ENCODE assay signal across 8 cellular contexts in the genomic region with DNA sequence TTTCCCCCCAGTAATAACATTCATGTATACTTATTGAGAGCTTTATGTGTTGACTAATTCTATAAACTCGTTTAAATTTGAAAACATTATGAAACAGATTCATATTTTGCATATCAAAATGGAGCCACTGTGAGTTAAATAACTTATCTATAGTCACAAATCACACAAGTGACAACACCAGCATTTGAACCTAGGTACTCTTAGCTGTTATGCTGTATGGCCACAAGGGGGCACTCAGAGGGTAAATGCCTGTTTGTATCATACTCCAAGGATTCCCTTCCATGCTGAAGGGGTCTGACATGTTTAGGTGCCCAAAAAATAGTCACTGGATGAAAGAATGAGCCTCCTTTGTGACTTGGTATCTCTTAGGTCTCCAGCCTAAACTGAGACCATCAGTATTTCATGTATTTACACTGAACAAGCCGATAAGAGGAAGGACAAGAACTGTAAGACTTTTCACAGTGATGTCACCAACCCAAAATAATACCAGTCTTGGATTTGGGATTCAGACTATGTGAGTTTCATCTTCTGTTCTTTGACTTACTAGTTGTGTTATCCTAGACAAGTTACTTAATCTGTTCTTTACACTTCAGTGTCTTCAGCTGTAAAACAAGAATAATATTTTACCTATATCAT. TPM values are rescaled to one million over a fixed set of nuclear protein-coding genes. Genes with fewer than 3 reads are reported as not detected.
DNase-seq lines count a peak whose midpoint lies in the region; ATAC-seq and TF ChIP-seq lines count a peak whose summit lies in the region.

No MANE protein-coding gene starts in this region.

- peaks cover 10% of the 10 kb centered on the region for H3K27me3 Mint-ChIP-seq in CD8-positive, alpha-beta T cell (ENCODE audit: low read depth)

- DNase-seq in CD8-positive, alpha-beta T cell: peak in 4 of 7 experiments; percentile 2 to 28 (median 14)
- DNase-seq in RPMI7951 (ENCODE audit: low read depth) (peak; percentile 45), brain microvascular endothelial cell (peak; percentile 43), kidney glomerular epithelial cell (lab: John Stamatoyannopoulos, UW) (peak; percentile 43)
- DNase-seq in stimulated activated CD4-positive, alpha-beta T cell treated with anti-CD3 and anti-CD28 coated beads, Interleukin-4, amount 100 ng/mL, for 48 hours (ENCODE audit: low read depth in 2 of 2): peak; percentile 13 to 18

- in situ Hi-C loops in brain microvascular endothelial cell (cut with HindIII; ENCODE audit: low pct_ligation_motif_present, low sequenced_read_pairs): no loop called here

- H3K36me3 Mint-ChIP-seq in CD8-positive, alpha-beta T cell: no peaks in the 10 kb centered on the region

- no peaks in the 10 kb centered on the region for H3K9me3 ChIP-seq in CD8-positive, alpha-beta T cell (ENCODE audit: low read length)

- POLR2A ChIA-PET in CD8-positive, alpha-beta T cell (lab: Charles Lee): no interaction called here

- H3K27ac Mint-ChIP-seq in CD8-positive, alpha-beta T cell: no peak overlapping the region

- no peaks in the 10 kb centered on the region for H3K36me3 ChIP-seq in CD8-positive, alpha-beta T cell (ENCODE audit: insufficient read depth, low read length)
- H3K36me3 ChIP-seq in brain microvascular endothelial cell (replicated peaks): no peaks in the 10 kb centered on the region

- ATAC-seq in CD8-positive, alpha-beta T cell: no peak
- peak; percentile 81 for ATAC-seq in GM18907 (IDR thresholded peaks at IDR 0.05; ENCODE audit: unreplicated experiment)
- peak; percentile 85 for ATAC-seq in HG03280 (IDR thresholded peaks at IDR 0.05; ENCODE audit: unreplicated experiment)
- no peak for ATAC-seq in HG02763 (IDR thresholded peaks at IDR 0.05; ENCODE audit: unreplicated experiment)

- CTCF ChIA-PET in CD8-positive, alpha-beta T cell (lab: Charles Lee): interaction anchor here (0.7 to 1.6 kb wide), 10 partner anchors 10 to 415 kb away, joined by 3 to 12 read pairs (median 3); a partner anchor contains a TSS

- H3K27ac ChIP-seq in CD8-positive, alpha-beta T cell (ENCODE audit: low read depth, low read length): no peak overlapping the region
- no peak overlapping the region for H3K27ac ChIP-seq in brain microvascular endothelial cell

- no peaks in the 10 kb centered on the region for H3K4me1 ChIP-seq in CD8-positive, alpha-beta T cell (ENCODE audit: insufficient read depth, low read length)

- no peaks in the 10 kb centered on the region for H3K27me3 ChIP-seq in CD8-positive, alpha-beta T cell (ENCODE audit: insufficient read depth, low read length)
- H3K27me3 ChIP-seq in brain microvascular endothelial cell (replicated peaks): no peaks in the 10 kb centered on the region

- H3K4me1 Mint-ChIP-seq in CD8-positive, alpha-beta T cell (ENCODE audit: low read depth): no peaks in the 10 kb centered on the region

- intact Hi-C loops in CD8-positive, alpha-beta T cell (cut with DNase I, micrococcal nuclease): loop anchor here in 1 of 2 experiments (1.0 to 5.0 kb wide), 2 partner anchors 332 to 416 kb away; a partner anchor contains a TSS

- H3K4me3 Mint-ChIP-seq in CD8-positive, alpha-beta T cell: no peak overlapping the region

- H3K4me3 ChIP-seq in CD8-positive, alpha-beta T cell (ENCODE audit: low read depth, low read length): no peak overlapping the region
- H3K4me3 ChIP-seq in brain microvascular endothelial cell (ENCODE audit: low read depth, low read length): no peak overlapping the region

- peak; percentile 74 for TF ChIP-seq CTCF in CD8-positive, alpha-beta T cell (IDR thresholded peaks at IDR 0.05)
- TF ChIP-seq CTCF in brain microvascular endothelial cell (IDR thresholded peaks at IDR 0.05; ENCODE audit: low read depth, low read length, missing control alignments): peak; percentile 89

- H3K9me3 Mint-ChIP-seq in CD8-positive, alpha-beta T cell: no peaks in the 10 kb centered on the region

RNA-seq across cellular contexts. Expression of a gene that starts 12.2 kb away (rescaled TPM):
- not detected for total RNA-seq in CD8-positive, alpha-beta T cell
- total RNA-seq in RPMI7951 (2014; rRNA removed; shearing (Covaris generic)): not detected in 2 replicates

RNA-seq across cellular contexts. Expression of a gene that starts 27.2 kb away (rescaled TPM):
- total RNA-seq in CD8-positive, alpha-beta T cell: not detected
- not detected in 2 replicates for total RNA-seq in RPMI7951 (2014; rRNA removed; shearing (Covaris generic))

RNA-seq across cellular contexts. Expression of a gene that starts 33.5 kb away (rescaled TPM):
- total RNA-seq in CD8-positive, alpha-beta T cell: not detected
- total RNA-seq in RPMI7951 (2014; rRNA removed; shearing (Covaris generic)): not detected in 2 replicates

RNA-seq across cellular contexts. Expression of a gene that starts 35.0 kb away (rescaled TPM):
- not detected for total RNA-seq in CD8-positive, alpha-beta T cell
- 0.20 TPM in 1 of 2 replicates, not detected in the other for total RNA-seq in RPMI7951 (2014; rRNA removed; shearing (Covaris generic))

RNA-seq across cellular contexts. Expression of a gene that starts 40.2 kb away (rescaled TPM):
- total RNA-seq in CD8-positive, alpha-beta T cell: under 1 TPM; 0.16 to 0.47 TPM
- total RNA-seq in RPMI7951 (2014; rRNA removed; shearing (Covaris generic)): not detected in 2 replicates

Comparison
In these comparisons a context has a peak if more than half of its experiments do, and no peak if none do; other contexts are left out.
1. ATAC-seq: peak in GM18907 (single experiment) and HG03280 (single experiment); none in CD8-positive, alpha-beta T cell (single experiment) and HG02763 (single experiment).
2. Peak in every context shown above with its lines, with median percentiles within 50 percentile points of each other: DNase-seq.